9 cellular contexts compared by ENCODE assay signal in genomic region chr1:31238986-31239613, GRCh38. TPM values are rescaled to one million over a fixed set of nuclear protein-coding genes. Genes with fewer than 3 reads are reported as not detected.
DNase-seq lines count a peak whose midpoint lies in the region; ATAC-seq, FAIRE-seq and TF ChIP-seq lines count a peak whose summit lies in the region.
"Had no signal": no experiment of that assay in that cellular context is flagged by ENCODE, and none has a peak within 500 bp of the region (broad histone marks: within the 10 kb centered on the region; RNA-seq: fewer than 3 reads in every experiment).

No MANE protein-coding gene starts in this region.

- peaks cover 0 to 2% (median 0%) of the 10 kb centered on the region in 7 donors for H3K9me3 Mint-ChIP-seq in CD4-positive, CD25-positive, alpha-beta regulatory T cell
- no peaks in the 10 kb centered on the region for H3K9me3 Mint-ChIP-seq in HFFc6

- TF ChIP-seq EP300 in HepG2 (IDR thresholded peaks at IDR 0.05; ENCODE audit: low read depth in 2 of 2, low read length in 2 of 2) (no peak), HepG2 (CRISPR knock-in tag; IDR thresholded peaks at IDR 0.05; ENCODE audit: borderline replicate concordance) (no peak)

- FAIRE-seq in HepG2 (lab: Jason Lieb, UNC) = no peak
- no peak for FAIRE-seq in urothelium cell line (lab: Jason Lieb, UNC)

- no peak overlapping the region for H3K27ac Mint-ChIP-seq in CD4-positive, CD25-positive, alpha-beta regulatory T cell
- H3K27ac Mint-ChIP-seq in HFFc6 = no peak overlapping the region

- peak overlapping the region; percentile 59 for H3K4me2 ChIP-seq in HepG2 (ENCODE audit: low read depth, low read length)
- H3K4me2 ChIP-seq: KMS-11 had no signal

- peaks cover 24% of the 10 kb centered on the region for H3K27me3 ChIP-seq in CD4-positive, CD25-positive, alpha-beta regulatory T cell (ENCODE audit: control insufficient read depth, insufficient read depth, low read length)
- peaks cover 41% of the 10 kb centered on the region for H3K27me3 ChIP-seq in brain microvascular endothelial cell (replicated peaks)
- peaks cover 10 to 59% of the 10 kb centered on the region in 2 experiments; a peak in 4 of 5 replicates for H3K27me3 ChIP-seq in HepG2 (ENCODE audit: control insufficient read depth in 1 of 2, insufficient read depth in 2 of 2, low read length in 2 of 2)

- H3K4me3 ChIP-seq in CD4-positive, CD25-positive, alpha-beta regulatory T cell (ENCODE audit: low read depth, low read length) = no peak overlapping the region
- peak overlapping the region; percentile 39 for H3K4me3 ChIP-seq in brain microvascular endothelial cell (ENCODE audit: low read depth, low read length)
- peak overlapping the region; percentile 18 to 63 (median 60); a peak in 4 of 6 replicates for H3K4me3 ChIP-seq in HepG2 (replicated peaks in 1 of 3; ENCODE audit: insufficient read depth in 1 of 3, low read depth in 2 of 3, low read length in 3 of 3)

- H3K27me3 Mint-ChIP-seq in CD4-positive, CD25-positive, alpha-beta regulatory T cell = peaks cover 66% of the 10 kb centered on the region
- H3K27me3 Mint-ChIP-seq in HFFc6 (ENCODE audit: insufficient read depth) = peaks cover 36% of the 10 kb centered on the region

- WGBS in HepG2 (ENCODE audit: low lambda C conversion rate) = 0% methylated on average over 5 of the region's 56 CpGs

- POLR2A ChIA-PET in HepG2 (lab: Yijun Ruan, JAX) = no interaction called here

- CTCF ChIA-PET in HepG2 (lab: Yijun Ruan, JAX; ENCODE audit: low intra/inter-chr PET ratio, low total read pairs) = no interaction called here

- H3K4me1 Mint-ChIP-seq in CD4-positive, CD25-positive, alpha-beta regulatory T cell = peaks cover 0 to 22% (median 8%) of the 10 kb centered on the region in 4 donors
- H3K4me1 Mint-ChIP-seq in HFFc6 (ENCODE audit: low read depth) = peaks cover 25% of the 10 kb centered on the region

- intact Hi-C loops in HepG2 (cut with micrococcal nuclease; ENCODE audit: unreplicated experiment) = no loop called here

- H3K27ac ChIP-seq in CD4-positive, CD25-positive, alpha-beta regulatory T cell (ENCODE audit: insufficient read depth, low read length, poor library complexity, severe bottlenecking) = no peak overlapping the region
- H3K27ac ChIP-seq in brain microvascular endothelial cell (no peak overlapping the region), HepG2 (ENCODE audit: extremely low read length, insufficient read depth, low read length) (no peak overlapping the region)
- H3K27ac ChIP-seq: KMS-11 had no signal

- H3K9me3 ChIP-seq in CD4-positive, CD25-positive, alpha-beta regulatory T cell (ENCODE audit: control insufficient read depth in 2 of 2, low read length in 2 of 2) = no peaks in the 10 kb centered on the region
- no peaks in the 10 kb centered on the region for H3K9me3 ChIP-seq in HepG2 (ENCODE audit: low read length)

- no peaks in the 10 kb centered on the region for H3K79me2 ChIP-seq in HepG2 (ENCODE audit: insufficient read depth, low read length)

- TF ChIP-seq CTCF in HFFc6 (IDR thresholded peaks at IDR 0.05) (no peak), brain microvascular endothelial cell (IDR thresholded peaks at IDR 0.05; ENCODE audit: low read depth, low read length, missing control alignments) (no peak), HepG2 (CRISPR knock-in tag; IDR thresholded peaks at IDR 0.05) (no peak)

- DNase-seq in CD4-positive, CD25-positive, alpha-beta regulatory T cell = peak in 1 of 3 donors; percentile 9
- DNase-seq in HFFc6 = no peak
- DNase-seq in brain microvascular endothelial cell = no peak
- DNase-seq in HepG2 (ENCODE audit: low spot score) = no peak
- DNase-seq in urothelium cell line (ENCODE audit: low spot score) = peak; percentile 38
- DNase-seq in NCI-H187 treated with DMSO at 0.1 percent for 48 hours (lab: John Stamatoyannopoulos, UW) = no peak
- no peak for DNase-seq in activated effector memory CD4-positive, alpha-beta T cell treated with Interleukin-2 at 50 U/mL for 16 hours

- ATAC-seq in CD4-positive, CD25-positive, alpha-beta regulatory T cell (ENCODE audit: low read depth in 2 of 2) = no peak
- ATAC-seq in HepG2 (peak; percentile 79), HG03108 (IDR thresholded peaks at IDR 0.05; ENCODE audit: unreplicated experiment) (no peak)

- H3K9ac ChIP-seq in HepG2 (ENCODE audit: insufficient read depth, low read depth, low read length) = no peak overlapping the region
- H3K9ac ChIP-seq: KMS-11 had no signal

- in situ Hi-C loops in brain microvascular endothelial cell (cut with HindIII; ENCODE audit: low pct_ligation_motif_present, low sequenced_read_pairs) (no loop called here), HepG2 (cut with HindIII; ENCODE audit: extremely low pct_ligation_motif_present, low pct_unique_long_range_greater_than_20kb) (no loop called here)

- H3K4me3 Mint-ChIP-seq in CD4-positive, CD25-positive, alpha-beta regulatory T cell = peak overlapping the region in 3 of 4 donors; percentile 63 to 78 (median 68)
- peak overlapping the region; percentile 71 for H3K4me3 Mint-ChIP-seq in HFFc6

- no peaks in the 10 kb centered on the region for H3K36me3 Mint-ChIP-seq in CD4-positive, CD25-positive, alpha-beta regulatory T cell
- no peaks in the 10 kb centered on the region for H3K36me3 Mint-ChIP-seq in HFFc6 (ENCODE audit: low read depth)

- peaks cover 4% of the 10 kb centered on the region; the same call in 1 of the 2 replicates for H4K20me1 ChIP-seq in HepG2 (ENCODE audit: insufficient read depth, low read length)

- TF ChIP-seq RAD21 in HepG2 (CRISPR knock-in tag; IDR thresholded peaks at IDR 0.05) = no peak

- H3K36me3 ChIP-seq in CD4-positive, CD25-positive, alpha-beta regulatory T cell (ENCODE audit: control insufficient read depth, insufficient read depth, low read length) = no peaks in the 10 kb centered on the region
- H3K36me3 ChIP-seq in brain microvascular endothelial cell (replicated peaks) (no peaks in the 10 kb centered on the region), HepG2 (replicated peaks in 1 of 2; ENCODE audit: control insufficient read depth in 1 of 2, insufficient read depth in 2 of 2, low read length in 2 of 2) (no peaks in the 10 kb centered on the region)

- no peak for TF ChIP-seq POLR2A in HepG2 (IDR thresholded peaks at IDR 0.05; ENCODE audit: insufficient read depth in 1 of 2, low read depth in 2 of 2, low read length in 2 of 2)

- peaks cover 6% of the 10 kb centered on the region for H3K4me1 ChIP-seq in CD4-positive, CD25-positive, alpha-beta regulatory T cell (ENCODE audit: control insufficient read depth, insufficient read depth, low read length, poor library complexity, severe bottlenecking)
- peaks cover 13% of the 10 kb centered on the region for H3K4me1 ChIP-seq in HepG2 (ENCODE audit: insufficient read depth, low read length)

- BruUV-seq in HepG2 (replicated peaks; lab: Mats Ljungman, UMichigan) = no TSS peak

- no peak overlapping the region for H2AFZ ChIP-seq in HepG2 (ENCODE audit: low read length)

RNA-seq across cellular contexts. Expression of gene NKAIN1, which starts 0.6 kb away (rescaled TPM):
- not detected for total RNA-seq in CD4-positive, CD25-positive, alpha-beta regulatory T cell
- polyA plus RNA-seq in CD4-positive, CD25-positive, alpha-beta regulatory T cell = not detected
- not detected for total RNA-seq in HFFc6 (2021; fragmentation: NEBNext Ultra II Directional; extraction: Animal tissue kit (Norgen Biotek cat#: 25700))
- 0.29 TPM in 1 of 2 replicates, not detected in the other for total RNA-seq in HepG2 (2016; rRNA removed; fragmentation: Illumina TruSeq; extraction: Trizol)
- 0.20 and 0.26 TPM in 2 replicates for total RNA-seq in HepG2 (2016; cell fraction: cytosol; rRNA removed; fragmentation: Illumina TruSeq; extraction: Trizol; ENCODE audit: low read depth)
- 0.26 and 0.27 TPM in 2 replicates for total RNA-seq in HepG2 (2016; cell fraction: insoluble cytoplasmic fraction; rRNA removed; fragmentation: Illumina TruSeq; extraction: Trizol)
- total RNA-seq in HepG2 (2016; cell fraction: membrane; rRNA removed; fragmentation: Illumina TruSeq; extraction: Trizol) = 0.37 and 0.79 TPM in 2 replicates
- 0.31 TPM in 1 of 2 replicates, not detected in the other for total RNA-seq in HepG2 (2016; cell fraction: nucleus; rRNA removed; fragmentation: Illumina TruSeq; extraction: Trizol)
- 0.20 and 0.40 TPM in 2 replicates for polyA plus RNA-seq in HepG2 (2011; rRNA removed)
- 0.17 and 0.28 TPM in 2 replicates for polyA plus RNA-seq in HepG2 (2011; cell fraction: cytosol; rRNA removed)
- 0.59 TPM in 1 of 2 replicates, not detected in the other for polyA plus RNA-seq in HepG2 (2011; cell fraction: nucleus; rRNA removed)
- polyA plus RNA-seq in HepG2 (2012) = 0.19 TPM in 1 of 2 replicates, not detected in the other
- polyA plus RNA-seq in HepG2 (2016; cell fraction: cytosol; fragmentation: Illumina TruSeq; extraction: Trizol; ENCODE audit: low read depth) = 0.33 and 0.54 TPM in 2 replicates
- 0.26 and 0.47 TPM in 2 replicates for polyA plus RNA-seq in HepG2 (2016; cell fraction: insoluble cytoplasmic fraction; fragmentation: Illumina TruSeq; extraction: Trizol; ENCODE audit: low read depth)
- 0.57 and 1.3 TPM in 2 replicates for polyA plus RNA-seq in HepG2 (2016; cell fraction: membrane; fragmentation: Illumina TruSeq; extraction: Trizol; ENCODE audit: low read depth)
- polyA plus RNA-seq in HepG2 (2016; cell fraction: nucleus; fragmentation: Illumina TruSeq; extraction: Trizol; ENCODE audit: insufficient read depth, low read depth) = not detected in 2 replicates
- 0.63 and 3.7 TPM in 2 replicates for polyA minus RNA-seq in HepG2 (2011; rRNA and poly(A)+ RNA removed; ENCODE audit: low replicate concordance)
- not detected in 2 replicates for polyA minus RNA-seq in HepG2 (2011; cell fraction: cytosol; rRNA and poly(A)+ RNA removed)
- not detected in 2 replicates for polyA minus RNA-seq in HepG2 (2011; cell fraction: nucleus; rRNA and poly(A)+ RNA removed)

RNA-seq across cellular contexts. Expression of gene SNRNP40, which starts 57.5 kb away (rescaled TPM):
- 48.3 TPM for total RNA-seq in CD4-positive, CD25-positive, alpha-beta regulatory T cell
- polyA plus RNA-seq in CD4-positive, CD25-positive, alpha-beta regulatory T cell = 100 to 1,000 TPM; 102 to 128 (median 109) TPM
- total RNA-seq in HFFc6 (2021; fragmentation: NEBNext Ultra II Directional; extraction: Animal tissue kit (Norgen Biotek cat#: 25700)) = 10 to 100 TPM; 37.8 to 50.7 (median 46.1) TPM
- total RNA-seq in HepG2 (2016; rRNA removed; fragmentation: Illumina TruSeq; extraction: Trizol) = 147 and 192 TPM in 2 replicates
- 32.2 and 34.4 TPM in 2 replicates for total RNA-seq in HepG2 (2016; cell fraction: cytosol; rRNA removed; fragmentation: Illumina TruSeq; extraction: Trizol; ENCODE audit: low read depth)
- total RNA-seq in HepG2 (2016; cell fraction: insoluble cytoplasmic fraction; rRNA removed; fragmentation: Illumina TruSeq; extraction: Trizol) = 144 and 197 TPM in 2 replicates
- 54.1 and 62.1 TPM in 2 replicates for total RNA-seq in HepG2 (2016; cell fraction: membrane; rRNA removed; fragmentation: Illumina TruSeq; extraction: Trizol)
- total RNA-seq in HepG2 (2016; cell fraction: nucleus; rRNA removed; fragmentation: Illumina TruSeq; extraction: Trizol) = 69.1 and 77.1 TPM in 2 replicates
- polyA plus RNA-seq in HepG2 (2011; rRNA removed) = 46.1 and 51.0 TPM in 2 replicates
- 42.2 and 42.7 TPM in 2 replicates for polyA plus RNA-seq in HepG2 (2011; cell fraction: cytosol; rRNA removed)
- 30.4 and 32.1 TPM in 2 replicates for polyA plus RNA-seq in HepG2 (2011; cell fraction: nucleus; rRNA removed)
- 27.5 and 32.5 TPM in 2 replicates for polyA plus RNA-seq in HepG2 (2012)
- 11.3 and 11.8 TPM in 2 replicates for polyA plus RNA-seq in HepG2 (2016; cell fraction: cytosol; fragmentation: Illumina TruSeq; extraction: Trizol; ENCODE audit: low read depth)
- 138 and 148 TPM in 2 replicates for polyA plus RNA-seq in HepG2 (2016; cell fraction: insoluble cytoplasmic fraction; fragmentation: Illumina TruSeq; extraction: Trizol; ENCODE audit: low read depth)
- polyA plus RNA-seq in HepG2 (2016; cell fraction: membrane; fragmentation: Illumina TruSeq; extraction: Trizol; ENCODE audit: low read depth) = 25.4 and 25.6 TPM in 2 replicates
- 68.7 and 74.0 TPM in 2 replicates for polyA plus RNA-seq in HepG2 (2016; cell fraction: nucleus; fragmentation: Illumina TruSeq; extraction: Trizol; ENCODE audit: insufficient read depth, low read depth)
- 71.2 and 176 TPM in 2 replicates for polyA minus RNA-seq in HepG2 (2011; rRNA and poly(A)+ RNA removed; ENCODE audit: low replicate concordance)
- 47.6 and 49.5 TPM in 2 replicates for polyA minus RNA-seq in HepG2 (2011; cell fraction: cytosol; rRNA and poly(A)+ RNA removed)
- 53.7 and 59.1 TPM in 2 replicates for polyA minus RNA-seq in HepG2 (2011; cell fraction: nucleus; rRNA and poly(A)+ RNA removed)

RNA-seq across cellular contexts. Expression of gene ZCCHC17, which starts 57.7 kb away (rescaled TPM):
- 14.3 TPM for total RNA-seq in CD4-positive, CD25-positive, alpha-beta regulatory T cell
- polyA plus RNA-seq in CD4-positive, CD25-positive, alpha-beta regulatory T cell = 10 to 100 TPM; 43.5 to 58.6 (median 48.4) TPM
- 10 to 100 TPM; 37.4 to 42.3 (median 38.6) TPM for total RNA-seq in HFFc6 (2021; fragmentation: NEBNext Ultra II Directional; extraction: Animal tissue kit (Norgen Biotek cat#: 25700))
- total RNA-seq in HepG2 (2016; rRNA removed; fragmentation: Illumina TruSeq; extraction: Trizol) = 53.0 and 81.2 TPM in 2 replicates
- 22.3 and 22.6 TPM in 2 replicates for total RNA-seq in HepG2 (2016; cell fraction: cytosol; rRNA removed; fragmentation: Illumina TruSeq; extraction: Trizol; ENCODE audit: low read depth)
- 53.0 and 78.0 TPM in 2 replicates for total RNA-seq in HepG2 (2016; cell fraction: insoluble cytoplasmic fraction; rRNA removed; fragmentation: Illumina TruSeq; extraction: Trizol)
- 44.8 and 45.5 TPM in 2 replicates for total RNA-seq in HepG2 (2016; cell fraction: membrane; rRNA removed; fragmentation: Illumina TruSeq; extraction: Trizol)
- 18.3 and 21.7 TPM in 2 replicates for total RNA-seq in HepG2 (2016; cell fraction: nucleus; rRNA removed; fragmentation: Illumina TruSeq; extraction: Trizol)
- 17.5 and 20.5 TPM in 2 replicates for polyA plus RNA-seq in HepG2 (2011; rRNA removed)
- 14.9 and 16.0 TPM in 2 replicates for polyA plus RNA-seq in HepG2 (2011; cell fraction: cytosol; rRNA removed)
- polyA plus RNA-seq in HepG2 (2011; cell fraction: nucleus; rRNA removed) = 5.9 and 6.1 TPM in 2 replicates
- polyA plus RNA-seq in HepG2 (2012) = 13.3 and 17.2 TPM in 2 replicates
- polyA plus RNA-seq in HepG2 (2016; cell fraction: cytosol; fragmentation: Illumina TruSeq; extraction: Trizol; ENCODE audit: low read depth) = 14.0 and 17.6 TPM in 2 replicates
- 71.7 and 78.7 TPM in 2 replicates for polyA plus RNA-seq in HepG2 (2016; cell fraction: insoluble cytoplasmic fraction; fragmentation: Illumina TruSeq; extraction: Trizol; ENCODE audit: low read depth)
- polyA plus RNA-seq in HepG2 (2016; cell fraction: membrane; fragmentation: Illumina TruSeq; extraction: Trizol; ENCODE audit: low read depth) = 31.6 and 32.8 TPM in 2 replicates
- polyA plus RNA-seq in HepG2 (2016; cell fraction: nucleus; fragmentation: Illumina TruSeq; extraction: Trizol; ENCODE audit: insufficient read depth, low read depth) = 26.4 and 29.6 TPM in 2 replicates
- 10.5 and 28.6 TPM in 2 replicates for polyA minus RNA-seq in HepG2 (2011; rRNA and poly(A)+ RNA removed; ENCODE audit: low replicate concordance)
- 4.3 and 6.7 TPM in 2 replicates for polyA minus RNA-seq in HepG2 (2011; cell fraction: cytosol; rRNA and poly(A)+ RNA removed)
- 6.7 and 8.2 TPM in 2 replicates for polyA minus RNA-seq in HepG2 (2011; cell fraction: nucleus; rRNA and poly(A)+ RNA removed)
